Comparison of ENCODE assay signal across 8 cellular contexts in the genomic region with DNA sequence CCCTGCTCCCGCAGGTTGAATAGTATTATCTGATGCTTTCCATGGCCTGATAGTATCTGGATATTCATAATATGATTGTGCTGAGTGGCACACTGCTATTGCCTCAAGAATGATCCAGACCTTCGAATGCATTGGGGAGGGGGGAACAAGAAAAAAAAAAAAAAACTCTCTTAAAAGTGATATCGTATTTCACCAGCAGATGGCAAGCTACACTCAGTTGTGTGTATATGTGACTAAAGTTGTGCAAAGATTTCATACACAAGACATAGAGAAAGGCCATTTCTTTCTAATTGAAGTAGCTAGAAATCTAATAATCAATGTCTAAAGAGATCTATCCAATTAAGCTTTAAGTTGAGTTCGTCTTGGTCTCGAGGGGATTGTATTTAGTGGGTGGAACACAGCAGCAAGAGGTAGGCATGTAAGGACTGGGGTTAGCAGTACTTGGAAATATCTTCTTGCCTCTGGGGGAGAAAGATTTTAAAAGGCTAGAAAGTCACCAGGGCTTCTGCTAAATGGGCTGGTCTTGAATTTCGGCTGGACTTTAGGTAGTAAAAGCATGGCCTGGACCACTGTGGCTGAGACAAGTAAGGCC.
DNase-seq lines count a peak whose midpoint lies in the region; ATAC-seq, FAIRE-seq and TF ChIP-seq lines count a peak whose summit lies in the region.

No MANE protein-coding gene starts in this region.

- in situ Hi-C loops in GM13977 (cut with MboI; ENCODE audit: low pct_unique_long_range_greater_than_20kb, low sequenced_read_pairs, unreplicated experiment) = loop anchor here (10.0 kb wide), 1 partner anchor 323 kb away; no protein-coding TSS in a partner anchor

- peak; percentile 89 for FAIRE-seq in A204.1 (lab: Jason Lieb, UNC)

- DNase-seq in GM13977 (ENCODE audit: low spot score) = no peak
- peak; percentile 39 for DNase-seq in NCI-H69 (lab: John Stamatoyannopoulos, UW)
- DNase-seq in dedifferentiated amniotic fluid mesenchymal stem cell (ENCODE audit: extremely low spot score) = peak; percentile 49
- DNase-seq in midbrain (lab: John Stamatoyannopoulos, UW) = peak; percentile 23

- no peak for ATAC-seq in activated CD4-positive, CD25-positive, alpha-beta regulatory T cell treated with anti-CD3 and anti-CD28 coated beads, Interleukin-2, amount 50 U/mL, for 24 hours
- ATAC-seq in GM19351 (IDR thresholded peaks at IDR 0.05; ENCODE audit: unreplicated experiment) = no peak
- no peak for ATAC-seq in HG03025 (IDR thresholded peaks at IDR 0.05; ENCODE audit: low FRiP score, unreplicated experiment)

- peak; percentile 48 for TF ChIP-seq CTCF in GM13977 (IDR thresholded peaks at IDR 0.05; ENCODE audit: extremely low read depth, insufficient read depth, missing control alignments)
